8 cellular contexts compared by ENCODE assay signal in genomic region chr5:80191991-80192398, GRCh38.
DNase-seq lines count a peak whose midpoint lies in the region; ATAC-seq and TF ChIP-seq lines count a peak whose summit lies in the region.

No MANE protein-coding gene starts in this region.

- no peaks in the 10 kb centered on the region for H3F3A ChIP-seq in MM.1S (ENCODE audit: insufficient read depth, low read length)

- H3K27me3 Mint-ChIP-seq in nephron progenitor cell (ENCODE audit: low read depth, poor library complexity): no peaks in the 10 kb centered on the region

- peaks cover 7% of the 10 kb centered on the region for H3K9me3 Mint-ChIP-seq in nephron progenitor cell

- TF ChIP-seq CTCF in C4-2B (conservative IDR thresholded peaks at IDR 0.05): no peak
- no peak for TF ChIP-seq CTCF in nephron progenitor cell (IDR thresholded peaks at IDR 0.05)
- TF ChIP-seq CTCF in MM.1S (IDR thresholded peaks at IDR 0.05; ENCODE audit: low read length): no peak

- DNase-seq in SW480 (ENCODE audit: low spot score): peak; percentile 45
- DNase-seq in ecto neural progenitor cell (ENCODE audit: low spot score): peak; percentile 55
- DNase-seq in nephron progenitor cell: no peak
- DNase-seq in MM.1S: no peak
- no peak for DNase-seq in kidney tubule cell (ENCODE audit: low spot score)
- DNase-seq in NCI-H2171 treated with DMSO at 0.1 percent for 48 hours (lab: John Stamatoyannopoulos, UW): no peak

- no peaks in the 10 kb centered on the region for H3K4me1 ChIP-seq in MM.1S (ENCODE audit: low read length)

- no peaks in the 10 kb centered on the region for H4K20me1 ChIP-seq in MM.1S (ENCODE audit: insufficient read depth, low read length)

- no peaks in the 10 kb centered on the region for H3K27me3 ChIP-seq in MM.1S (replicated peaks; ENCODE audit: insufficient read depth, low read length)

- no peak overlapping the region for H3K4me2 ChIP-seq in MM.1S (ENCODE audit: low read depth, low read length)

- peaks cover 79% of the 10 kb centered on the region for H3K4me1 Mint-ChIP-seq in nephron progenitor cell

- no peak overlapping the region for H2AFZ ChIP-seq in MM.1S (ENCODE audit: low read length)

- no peaks in the 10 kb centered on the region for H3K9me3 ChIP-seq in MM.1S (replicated peaks; ENCODE audit: insufficient read depth, low read length)

- no peaks in the 10 kb centered on the region for H3K79me2 ChIP-seq in MM.1S (ENCODE audit: low read length)

- no peak overlapping the region for H3K4me3 ChIP-seq in MM.1S (ENCODE audit: low read length)

- H3K4me3 Mint-ChIP-seq in nephron progenitor cell: peak overlapping the region; percentile 40

- peaks cover 13% of the 10 kb centered on the region for H3K36me3 Mint-ChIP-seq in nephron progenitor cell (ENCODE audit: low read depth)

- H3K27ac Mint-ChIP-seq in nephron progenitor cell: peak overlapping the region; percentile 83

- H3K9ac ChIP-seq in MM.1S (ENCODE audit: low read length): no peak overlapping the region

- no peak for ATAC-seq in HG03159 (IDR thresholded peaks at IDR 0.05; ENCODE audit: unreplicated experiment)

- H3K36me3 ChIP-seq in MM.1S (replicated peaks; ENCODE audit: insufficient read depth, low read length): no peaks in the 10 kb centered on the region

- H3K27ac ChIP-seq in C4-2B: peak overlapping the region; percentile 60; the same call in 1 of the 2 replicates
- no peak overlapping the region for H3K27ac ChIP-seq in MM.1S (ENCODE audit: low read length)

- H3K9me2 ChIP-seq in MM.1S (replicated peaks; ENCODE audit: insufficient read depth, low read length): no peaks in the 10 kb centered on the region

Comparison
In these comparisons a context has a peak if more than half of its experiments do, and no peak if none do; other contexts are left out.
1. DNase-seq: peak in SW480 (single experiment) and ecto neural progenitor cell (single experiment); none in nephron progenitor cell (single experiment), MM.1S (single experiment), kidney tubule cell (single experiment) and NCI-H2171 treated with DMSO at 0.1 percent for 48 hours (single experiment).